Comparison of ENCODE assay signal across 8 cellular contexts in genomic region chr5:76521240-76521758, GRCh38.
DNase-seq lines count a peak whose midpoint lies in the region; ATAC-seq and TF ChIP-seq lines count a peak whose summit lies in the region.

No MANE protein-coding gene starts in this region.

- ATAC-seq in GM21529 (IDR thresholded peaks at IDR 0.05; ENCODE audit: unreplicated experiment) = peak; percentile 88
- no peak for ATAC-seq in GM18520 (IDR thresholded peaks at IDR 0.05; ENCODE audit: unreplicated experiment)

- H3K4me3 ChIP-seq in fibroblast of villous mesenchyme (ENCODE audit: low read depth, low read length) = no peak overlapping the region

- TF ChIP-seq CTCF in fibroblast of villous mesenchyme (IDR thresholded peaks at IDR 0.05; ENCODE audit: insufficient read depth, low read depth, low read length) = no peak

- peak; percentile 9 for DNase-seq in EL
- peak; percentile 59 for DNase-seq in NCI-H446 treated with DMSO at 0.1 percent for 48 hours (lab: John Stamatoyannopoulos, UW)
- peak; percentile 6 for DNase-seq in fibroblast of villous mesenchyme (ENCODE audit: low read depth)
- DNase-seq in Kasumi-1 (lab: John Stamatoyannopoulos, UW) = no peak
- DNase-seq in germinal center (ENCODE audit: low spot score) = no peak
- DNase-seq in GM19240 (ENCODE audit: insufficient read length, low spot score) = no peak

Comparison
In these comparisons a context has a peak if more than half of its experiments do, and no peak if none do; other contexts are left out.
1. DNase-seq: peak in EL (single experiment), NCI-H446 treated with DMSO at 0.1 percent for 48 hours (single experiment) and fibroblast of villous mesenchyme (single experiment); none in Kasumi-1 (0 of 2), germinal center (single experiment) and GM19240 (single experiment).